18 cellular contexts compared by ENCODE assay signal in genomic region chrX:19795289-19795688, GRCh38.
A peak's percentile ranks its signal among the peaks of the same experiment; 100 is the strongest.
DNase-seq lines count a peak whose midpoint lies in the region; ATAC-seq and FAIRE-seq lines count a peak whose summit lies in the region.
"Had no signal": no experiment of that assay in that cellular context is flagged by ENCODE, and none has a peak within 500 bp of the region (broad histone marks: within the 10 kb centered on the region; RNA-seq: fewer than 3 reads in every experiment).

No MANE protein-coding gene starts in this region.

- peaks cover 26% of the 10 kb centered on the region for H3K36me3 Mint-ChIP-seq in activated CD4-positive, alpha-beta T cell treated with anti-CD3 and anti-CD28 coated beads for 36 hours (ENCODE audit: low read depth)
- peaks cover 10% of the 10 kb centered on the region for H3K36me3 Mint-ChIP-seq in activated CD4-positive, alpha-beta memory T cell treated with anti-CD3 and anti-CD28 coated beads for 36 hours
- H3K36me3 Mint-ChIP-seq in memory B cell, result peaks cover 2% of the 10 kb centered on the region

- FAIRE-seq in GM18507 (lab: Jason Lieb, UNC), result peak; percentile 9
- FAIRE-seq: HepG2, urothelium cell line had no signal

- intact Hi-C loops in activated CD4-positive, alpha-beta T cell treated with anti-CD3 and anti-CD28 coated beads for 36 hours (cut with DNase I, micrococcal nuclease), result loop anchor here (5.0 kb wide), 3 partner anchors 47 to 113 kb away; partner anchors contain the start of gene SH3KBP1 (in 1 of the 2)
- intact Hi-C loops in activated CD4-positive, alpha-beta memory T cell treated with anti-CD3 and anti-CD28 coated beads for 36 hours (cut with micrococcal nuclease), result no loop called here

- H3K9me3 Mint-ChIP-seq in activated CD4-positive, alpha-beta T cell treated with anti-CD3 and anti-CD28 coated beads for 36 hours (ENCODE audit: low read depth), result no peaks in the 10 kb centered on the region
- no peaks in the 10 kb centered on the region for H3K9me3 Mint-ChIP-seq in activated CD4-positive, alpha-beta memory T cell treated with anti-CD3 and anti-CD28 coated beads for 36 hours
- no peaks in the 10 kb centered on the region for H3K9me3 Mint-ChIP-seq in memory B cell

- DNase-seq in activated CD4-positive, alpha-beta T cell treated with anti-CD3 and anti-CD28 coated beads for 36 hours, result no peak
- DNase-seq in activated CD4-positive, alpha-beta T cell treated with anti-CD3 and anti-CD28 coated beads, Interleukin-2, amount 50 U/mL, for 1 hour, result no peak
- no peak for DNase-seq in GM18507 (ENCODE audit: extremely low spot score, insufficient read length, low read depth)
- DNase-seq in activated CD4-positive, alpha-beta memory T cell treated with anti-CD3 and anti-CD28 coated beads for 36 hours, result no peak
- DNase-seq in memory B cell (ENCODE audit: low spot score in 2 of 2), result no peak
- no peak for DNase-seq in NCI-H2107 treated with DMSO at 0.1 percent for 48 hours (lab: John Stamatoyannopoulos, UW; ENCODE audit: unreplicated experiment)
- no peak for DNase-seq in stimulated activated naive CD4-positive, alpha-beta T cell treated with Interleukin-2 at 50 U/mL for 16 hours (lab: John Stamatoyannopoulos, UW)
- DNase-seq: activated CD4-positive, CD25-positive, alpha-beta regulatory T cell; aorta; NCI-H2081 treated with DMSO at 0.1 percent for 48 hours; NCI-H69; PC-9; stimulated activated naive CD4-positive, alpha-beta T cell had no signal

- ATAC-seq in activated CD4-positive, alpha-beta T cell treated with anti-CD3 and anti-CD28 coated beads for 36 hours, result no peak
- ATAC-seq in memory B cell (ENCODE audit: low read depth) (no peak), HG03442 (IDR thresholded peaks at IDR 0.05; ENCODE audit: unreplicated experiment) (no peak)
- ATAC-seq: A549, gastroesophageal sphincter, HepG2 had no signal

- CTCF ChIA-PET in activated CD4-positive, alpha-beta T cell treated with anti-CD3 and anti-CD28 coated beads for 36 hours (lab: Charles Lee), result interaction anchor here (0.8 to 1.1 kb wide), 3 partner anchors 9 to 55 kb away, joined by 3 to 4 read pairs (median 4); no protein-coding TSS in a partner anchor
- CTCF ChIA-PET in activated CD4-positive, alpha-beta memory T cell treated with anti-CD3 and anti-CD28 coated beads for 36 hours (lab: Charles Lee), result interaction anchor here (0.7 to 0.8 kb wide), 2 partner anchors 20 to 35 kb away, joined by 3 read pairs; no protein-coding TSS in a partner anchor

- H3K27ac Mint-ChIP-seq in activated CD4-positive, alpha-beta T cell treated with anti-CD3 and anti-CD28 coated beads for 36 hours, result peak overlapping the region; percentile 98
- peak overlapping the region; percentile 100 for H3K27ac Mint-ChIP-seq in activated CD4-positive, alpha-beta memory T cell treated with anti-CD3 and anti-CD28 coated beads for 36 hours
- H3K27ac Mint-ChIP-seq in memory B cell, result peak overlapping the region; percentile 14

- H3K4me3 Mint-ChIP-seq in activated CD4-positive, alpha-beta T cell treated with anti-CD3 and anti-CD28 coated beads for 36 hours, result peak overlapping the region; percentile 43
- peak overlapping the region; percentile 87 for H3K4me3 Mint-ChIP-seq in activated CD4-positive, alpha-beta memory T cell treated with anti-CD3 and anti-CD28 coated beads for 36 hours
- no peak overlapping the region for H3K4me3 Mint-ChIP-seq in memory B cell

- no peaks in the 10 kb centered on the region for H3K27me3 Mint-ChIP-seq in activated CD4-positive, alpha-beta T cell treated with anti-CD3 and anti-CD28 coated beads for 36 hours
- H3K27me3 Mint-ChIP-seq in activated CD4-positive, alpha-beta memory T cell treated with anti-CD3 and anti-CD28 coated beads for 36 hours, result no peaks in the 10 kb centered on the region
- H3K27me3 Mint-ChIP-seq in memory B cell, result no peaks in the 10 kb centered on the region

- peaks cover 62% of the 10 kb centered on the region for H3K4me1 Mint-ChIP-seq in activated CD4-positive, alpha-beta T cell treated with anti-CD3 and anti-CD28 coated beads for 36 hours
- H3K4me1 Mint-ChIP-seq in activated CD4-positive, alpha-beta memory T cell treated with anti-CD3 and anti-CD28 coated beads for 36 hours (ENCODE audit: low read depth), result peaks cover 62% of the 10 kb centered on the region
- peaks cover 31% of the 10 kb centered on the region for H3K4me1 Mint-ChIP-seq in memory B cell

- POLR2A ChIA-PET in activated CD4-positive, alpha-beta T cell treated with anti-CD3 and anti-CD28 coated beads for 36 hours (lab: Charles Lee), result interaction anchor here (0.7 kb wide), 1 partner anchor 223 kb away, joined by 3 read pairs; no protein-coding TSS in a partner anchor
- POLR2A ChIA-PET in activated CD4-positive, alpha-beta memory T cell treated with anti-CD3 and anti-CD28 coated beads for 36 hours (lab: Charles Lee), result interaction anchor here (1.2 kb wide), 1 partner anchor 44 kb away, joined by 3 read pairs; no protein-coding TSS in a partner anchor

Comparison
In these comparisons a context has a peak if more than half of its experiments do, and no peak if none do; other contexts are left out.
1. H3K27ac Mint-ChIP-seq: peak in every context shown above with its lines; median percentile 100 in activated CD4-positive, alpha-beta memory T cell treated with anti-CD3 and anti-CD28 coated beads for 36 hours; 98 in activated CD4-positive, alpha-beta T cell treated with anti-CD3 and anti-CD28 coated beads for 36 hours; 14 in memory B cell.